Comparison of ENCODE assay signal across 2 cellular contexts in the genomic region with DNA sequence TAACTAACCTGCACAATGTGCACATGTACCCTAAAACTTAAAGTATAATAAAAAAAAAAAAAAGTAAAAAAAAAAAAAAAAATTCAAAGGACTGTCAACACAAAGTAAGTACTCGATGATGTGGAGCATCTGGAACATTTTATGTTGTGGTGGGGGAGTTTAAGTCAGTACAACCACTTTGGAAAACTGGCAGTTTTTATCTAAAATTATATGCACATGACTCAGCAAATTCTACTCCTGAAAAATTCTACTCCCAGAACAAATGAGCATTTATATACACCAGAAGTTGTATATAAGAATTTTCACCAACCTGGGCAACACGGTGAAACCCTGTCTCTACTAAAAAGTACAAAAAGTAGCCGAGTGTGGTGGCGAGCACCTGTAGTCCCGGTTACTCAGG.
TF ChIP-seq lines count a peak whose summit lies in the region.

No MANE protein-coding gene starts in this region.

TF ChIP-seq in HepG2, 621 proteins besides CTCF, POLR2A, EP300 and RAD21:
- TF ChIP-seq MAFK (conservative IDR thresholded peaks at IDR 0.05 in 1 of 2, IDR thresholded peaks at IDR 0.05 in 1 of 2; ENCODE audit: low read length in 2 of 2) = peak; percentile 82 to 92
- TF ChIP-seq MAFF (IDR thresholded peaks at IDR 0.05; ENCODE audit: low read depth, low read length) = peak; percentile 86
- TF ChIP-seq ZNF577 (CRISPR knock-in tag; IDR thresholded peaks at IDR 0.05; ENCODE audit: borderline replicate concordance, low read depth) = no peak
- TF ChIP-seq PCBP2 (optimal IDR thresholded peaks at IDR 0.05; ENCODE audit: low read depth, low read length, poor library complexity, severe bottlenecking) = no peak
- TF ChIP-seq NFE2L2 (IDR thresholded peaks at IDR 0.05; ENCODE audit: low read length) = peak; percentile 92

TF ChIP-seq in H1, 55 proteins besides CTCF, POLR2A, EP300 and RAD21:
- TF ChIP-seq MAFK (IDR thresholded peaks at IDR 0.05; ENCODE audit: low read depth, low read length) (peak; percentile 44; the same call in 1 of the 2 replicates), E2F6 (IDR thresholded peaks at IDR 0.05) (no peak)
